1 cellular context compared by ENCODE assay signal in genomic region chr17:34307110-34307509, GRCh38.
TF ChIP-seq lines count a peak whose summit lies in the region.

No MANE protein-coding gene starts in this region.

TF ChIP-seq in GM23338, 12 proteins besides CTCF, POLR2A, EP300 and RAD21 (continued from another document):
- no peak for TF ChIP-seq ZNF462 (CRISPR knock-in tag; IDR thresholded peaks at IDR 0.05)
- TF ChIP-seq, protein P1, sequence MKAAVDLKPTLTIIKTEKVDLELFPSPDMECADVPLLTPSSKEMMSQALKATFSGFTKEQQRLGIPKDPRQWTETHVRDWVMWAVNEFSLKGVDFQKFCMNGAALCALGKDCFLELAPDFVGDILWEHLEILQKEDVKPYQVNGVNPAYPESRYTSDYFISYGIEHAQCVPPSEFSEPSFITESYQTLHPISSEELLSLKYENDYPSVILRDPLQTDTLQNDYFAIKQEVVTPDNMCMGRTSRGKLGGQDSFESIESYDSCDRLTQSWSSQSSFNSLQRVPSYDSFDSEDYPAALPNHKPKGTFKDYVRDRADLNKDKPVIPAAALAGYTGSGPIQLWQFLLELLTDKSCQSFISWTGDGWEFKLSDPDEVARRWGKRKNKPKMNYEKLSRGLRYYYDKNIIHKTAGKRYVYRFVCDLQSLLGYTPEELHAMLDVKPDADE (IDR thresholded peaks at IDR 0.05) = no peak
- TF ChIP-seq, protein P2, sequence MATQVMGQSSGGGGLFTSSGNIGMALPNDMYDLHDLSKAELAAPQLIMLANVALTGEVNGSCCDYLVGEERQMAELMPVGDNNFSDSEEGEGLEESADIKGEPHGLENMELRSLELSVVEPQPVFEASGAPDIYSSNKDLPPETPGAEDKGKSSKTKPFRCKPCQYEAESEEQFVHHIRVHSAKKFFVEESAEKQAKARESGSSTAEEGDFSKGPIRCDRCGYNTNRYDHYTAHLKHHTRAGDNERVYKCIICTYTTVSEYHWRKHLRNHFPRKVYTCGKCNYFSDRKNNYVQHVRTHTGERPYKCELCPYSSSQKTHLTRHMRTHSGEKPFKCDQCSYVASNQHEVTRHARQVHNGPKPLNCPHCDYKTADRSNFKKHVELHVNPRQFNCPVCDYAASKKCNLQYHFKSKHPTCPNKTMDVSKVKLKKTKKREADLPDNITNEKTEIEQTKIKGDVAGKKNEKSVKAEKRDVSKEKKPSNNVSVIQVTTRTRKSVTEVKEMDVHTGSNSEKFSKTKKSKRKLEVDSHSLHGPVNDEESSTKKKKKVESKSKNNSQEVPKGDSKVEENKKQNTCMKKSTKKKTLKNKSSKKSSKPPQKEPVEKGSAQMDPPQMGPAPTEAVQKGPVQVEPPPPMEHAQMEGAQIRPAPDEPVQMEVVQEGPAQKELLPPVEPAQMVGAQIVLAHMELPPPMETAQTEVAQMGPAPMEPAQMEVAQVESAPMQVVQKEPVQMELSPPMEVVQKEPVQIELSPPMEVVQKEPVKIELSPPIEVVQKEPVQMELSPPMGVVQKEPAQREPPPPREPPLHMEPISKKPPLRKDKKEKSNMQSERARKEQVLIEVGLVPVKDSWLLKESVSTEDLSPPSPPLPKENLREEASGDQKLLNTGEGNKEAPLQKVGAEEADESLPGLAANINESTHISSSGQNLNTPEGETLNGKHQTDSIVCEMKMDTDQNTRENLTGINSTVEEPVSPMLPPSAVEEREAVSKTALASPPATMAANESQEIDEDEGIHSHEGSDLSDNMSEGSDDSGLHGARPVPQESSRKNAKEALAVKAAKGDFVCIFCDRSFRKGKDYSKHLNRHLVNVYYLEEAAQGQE (IDR thresholded peaks at IDR 0.05; ENCODE audit: unreplicated experiment) = no peak
TF ChIP-seq in GM23338: peak in this region for 0.
